In the genomic region with DNA sequence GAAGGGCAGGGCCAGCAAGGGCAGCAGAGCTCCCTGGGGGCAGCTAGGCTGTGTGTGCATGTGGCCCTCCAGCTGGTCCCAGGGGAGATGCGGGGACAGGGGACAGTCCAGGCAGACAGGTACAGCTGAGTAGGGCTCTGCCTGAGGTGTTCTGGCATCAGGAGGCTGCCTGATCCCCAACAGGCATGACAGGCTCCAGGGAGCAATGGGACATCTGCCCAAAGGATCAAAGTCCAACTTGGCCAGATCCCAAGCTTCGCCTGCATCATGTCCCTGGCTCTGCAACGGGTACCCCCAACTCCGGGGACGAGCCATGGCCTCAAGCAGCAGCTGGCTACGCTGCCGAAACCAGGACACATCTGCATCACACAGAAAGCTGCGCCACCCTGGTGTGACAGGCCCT, we compare ENCODE assay signal across 1 cellular context.
TF ChIP-seq lines count a peak whose summit lies in the region.

No MANE protein-coding gene starts in this region.

TF ChIP-seq in H1, 55 proteins besides CTCF, POLR2A, EP300 and RAD21:
- TF ChIP-seq CEBPB (IDR thresholded peaks at IDR 0.05; ENCODE audit: low read depth, low read length) (no peak), TEAD4 (IDR thresholded peaks at IDR 0.05; ENCODE audit: low read depth, low read length) (no peak), JUND (IDR thresholded peaks at IDR 0.05; ENCODE audit: low read length) (no peak), CBX8 (IDR thresholded peaks at IDR 0.05; ENCODE audit: borderline replicate concordance, low read depth, low read length) (no peak), SP4 (IDR thresholded peaks at IDR 0.05; ENCODE audit: low read length) (no peak), ASH2L (IDR thresholded peaks at IDR 0.05; ENCODE audit: low read length) (no peak), SIRT6 (IDR thresholded peaks at IDR 0.05; ENCODE audit: low read length) (no peak), RNF2 (IDR thresholded peaks at IDR 0.05; ENCODE audit: borderline replicate concordance, low read depth, low read length, missing control alignments, poor library complexity, severe bottlenecking) (no peak), BCL11A (IDR thresholded peaks at IDR 0.05; ENCODE audit: low read depth in 2 of 2, low read length in 2 of 2) (no peak), TCF12 (IDR thresholded peaks at IDR 0.05; ENCODE audit: low read depth, low read length) (no peak), SIX5 (IDR thresholded peaks at IDR 0.05; ENCODE audit: low read depth, low read length) (no peak), SRF (IDR thresholded peaks at IDR 0.05; ENCODE audit: low read depth, low read length) (no peak), RBBP5 (IDR thresholded peaks at IDR 0.05; ENCODE audit: borderline replicate concordance, low read depth, low read length) (no peak), CBX5 (IDR thresholded peaks at IDR 0.05; ENCODE audit: low read depth, low read length) (no peak), CREB1 (IDR thresholded peaks at IDR 0.05) (no peak), JUN (IDR thresholded peaks at IDR 0.05; ENCODE audit: low read depth, low read length) (no peak), EZH2 (IDR thresholded peaks at IDR 0.05; ENCODE audit: low read depth, low read length, severe bottlenecking) (no peak), RFX5 (IDR thresholded peaks at IDR 0.05; ENCODE audit: borderline replicate concordance, low read depth, low read length) (no peak), SP1 (IDR thresholded peaks at IDR 0.05; ENCODE audit: low read depth, low read length) (no peak), TBP (IDR thresholded peaks at IDR 0.05; ENCODE audit: low read depth, low read length) (no peak)
TF ChIP-seq in H1: peak in this region for 0.
